25 cellular contexts compared by ENCODE assay signal in the genomic region with DNA sequence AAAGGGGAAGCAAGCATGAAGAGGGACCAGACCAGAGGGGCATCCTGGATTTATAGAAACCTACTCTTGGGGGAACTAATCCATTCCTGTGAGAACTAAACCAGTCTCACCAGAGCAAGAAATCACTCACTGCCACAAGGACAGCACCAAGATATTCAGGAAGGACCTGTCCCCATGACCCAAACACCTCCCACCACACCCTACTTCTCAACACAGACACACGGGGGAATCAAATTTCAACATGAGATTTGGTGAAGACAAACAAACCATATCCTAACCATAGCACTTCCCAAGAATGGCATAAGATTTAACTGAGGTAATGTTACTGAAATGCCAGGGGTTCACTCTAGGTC. TPM values are rescaled to one million over a fixed set of nuclear protein-coding genes. Genes with fewer than 3 reads are reported as not detected.
DNase-seq lines count a peak whose midpoint lies in the region; ATAC-seq and TF ChIP-seq lines count a peak whose summit lies in the region.
"Had no signal": no experiment of that assay in that cellular context is flagged by ENCODE, and none has a peak within 500 bp of the region (broad histone marks: within the 10 kb centered on the region; RNA-seq: fewer than 3 reads in every experiment).

No MANE protein-coding gene starts in this region.

- H3K9ac ChIP-seq in OCI-LY1 (ENCODE audit: low read length) = no peak overlapping the region

- H3K4me3 Mint-ChIP-seq in activated CD4-positive, alpha-beta T cell treated with anti-CD3 and anti-CD28 coated beads for 36 hours = no peak overlapping the region
- H3K4me3 Mint-ChIP-seq: CD4-positive, alpha-beta T cell; nephron progenitor cell had no signal

- CTCF ChIA-PET in activated CD4-positive, alpha-beta T cell treated with anti-CD3 and anti-CD28 coated beads for 36 hours (lab: Charles Lee) = interaction anchor here (0.7 to 1.2 kb wide), 3 partner anchors 10 to 12 kb away, joined by 3 to 8 read pairs (median 3); a partner anchor contains a TSS

- peaks cover 20% of the 10 kb centered on the region for H3K4me1 ChIP-seq in OCI-LY1 (ENCODE audit: insufficient read depth, low read length, severe bottlenecking)
- H3K4me1 ChIP-seq: breast epithelium, gastroesophageal sphincter, lower lobe of right lung had no signal

- no peaks in the 10 kb centered on the region for H3K9me2 ChIP-seq in OCI-LY1 (ENCODE audit: low read depth, low read length)

- no peak overlapping the region for H3K4me3 ChIP-seq in OCI-LY1 (ENCODE audit: low read depth, low read length, poor library complexity, severe bottlenecking)
- H3K4me3 ChIP-seq: breast epithelium, gastroesophageal sphincter, lower lobe of right lung had no signal

- no peaks in the 10 kb centered on the region for H3K27me3 ChIP-seq in OCI-LY1 (ENCODE audit: insufficient read depth, low read length)
- H3K27me3 ChIP-seq: breast epithelium, gastroesophageal sphincter had no signal

- peak; percentile 18 for TF ChIP-seq CTCF in C4-2B (conservative IDR thresholded peaks at IDR 0.05)
- 0 out of 2 replicates have a peak, but pooled peaks have one; percentile 1 for TF ChIP-seq CTCF in OCI-LY1 (IDR thresholded peaks at IDR 0.05; ENCODE audit: low read length)

- no peaks in the 10 kb centered on the region for H3K79me2 ChIP-seq in OCI-LY1 (ENCODE audit: insufficient read depth, low read length)

- peak overlapping the region; percentile 24; the same call in 1 of the 2 replicates for H2AFZ ChIP-seq in OCI-LY1 (ENCODE audit: low read length)

- no peaks in the 10 kb centered on the region for H3K27me3 Mint-ChIP-seq in activated CD4-positive, alpha-beta T cell treated with anti-CD3 and anti-CD28 coated beads for 36 hours
- H3K27me3 Mint-ChIP-seq: CD4-positive, alpha-beta T cell had no signal

- intact Hi-C loops in activated CD4-positive, alpha-beta T cell treated with anti-CD3 and anti-CD28 coated beads for 36 hours (cut with DNase I, micrococcal nuclease) = loop anchor here in 1 of 2 experiments (1.0 to 10.0 kb wide), 3 partner anchors 12 to 104 kb away; a partner anchor contains a TSS

- no peaks in the 10 kb centered on the region for H3K36me3 ChIP-seq in OCI-LY1 (ENCODE audit: insufficient read depth, low read length)
- H3K36me3 ChIP-seq: breast epithelium, gastroesophageal sphincter, lower lobe of right lung, thoracic aorta had no signal

- H3K4me2 ChIP-seq in OCI-LY1 (ENCODE audit: low read length) = no peak overlapping the region

- H3K36me3 Mint-ChIP-seq in activated CD4-positive, alpha-beta T cell treated with anti-CD3 and anti-CD28 coated beads for 36 hours (ENCODE audit: low read depth) = peaks cover 11% of the 10 kb centered on the region

- ATAC-seq in activated CD4-positive, alpha-beta T cell treated with anti-CD3 and anti-CD28 coated beads for 36 hours = no peak
- ATAC-seq in esophagus mucosa (peak; percentile 56), GM19035 (IDR thresholded peaks at IDR 0.05; ENCODE audit: unreplicated experiment) (no peak)
- ATAC-seq: gastroesophageal sphincter, lower lobe of right lung had no signal

- H4K20me1 ChIP-seq in OCI-LY1 (ENCODE audit: insufficient read depth, low read length) = no peaks in the 10 kb centered on the region

- H3K4me1 Mint-ChIP-seq in activated CD4-positive, alpha-beta T cell treated with anti-CD3 and anti-CD28 coated beads for 36 hours = peaks cover 23% of the 10 kb centered on the region
- H3K4me1 Mint-ChIP-seq: nephron progenitor cell had no signal

- no peak for DNase-seq in activated CD4-positive, alpha-beta T cell treated with anti-CD3 and anti-CD28 coated beads for 36 hours
- no peak for DNase-seq in activated CD4-positive, alpha-beta T cell treated with anti-CD3 and anti-CD28 coated beads, Interleukin-2, amount 50 U/mL, for 48 hours
- DNase-seq in SIG-M5 (lab: John Stamatoyannopoulos, UW) (no peak), mesenteric fat pad (ENCODE audit: low spot score) (no peak)
- DNase-seq: activated naive CD4-positive, alpha-beta T cell; activated T-cell treated with anti-CD3 and anti-CD28 coated beads, Interleukin-2, amount 50 U/mL, for 48 hours; CD4-positive, alpha-beta T cell; DMS79 treated with DMSO at 0.1 percent for 48 hours; GF-D8; lower lobe of right lung; NCI-H1417 treated with DMSO at 0.1 percent for 48 hours; NCI-H2081; NCI-H2227 treated with DMSO at 0.1 percent for 48 hours; NCI-H69; nephron progenitor cell; SHP77 treated with DMSO at 0.1 percent for 48 hours; stimulated activated CD4-positive, alpha-beta T cell treated with anti-CD3 and anti-CD28 coated beads, Interleukin-15, amount 100 ng/mL, for 24 hours; stimulated activated naive CD4-positive, alpha-beta T cell had no signal

- peak overlapping the region; percentile 89 for H3K27ac Mint-ChIP-seq in activated CD4-positive, alpha-beta T cell treated with anti-CD3 and anti-CD28 coated beads for 36 hours
- H3K27ac Mint-ChIP-seq: CD4-positive, alpha-beta T cell; nephron progenitor cell had no signal

- POLR2A ChIA-PET in activated CD4-positive, alpha-beta T cell treated with anti-CD3 and anti-CD28 coated beads for 36 hours (lab: Charles Lee) = interaction anchor here (0.8 to 1.2 kb wide), 2 partner anchors 12 to 506 kb away, joined by 3 to 10 read pairs; a partner anchor contains a TSS

- peaks cover 11% of the 10 kb centered on the region for H3K9me3 Mint-ChIP-seq in activated CD4-positive, alpha-beta T cell treated with anti-CD3 and anti-CD28 coated beads for 36 hours (ENCODE audit: low read depth)

- H3F3A ChIP-seq in OCI-LY1 (ENCODE audit: insufficient read depth, low read length) = peaks cover 7% of the 10 kb centered on the region; the same call in 1 of the 2 replicates

- H3K27ac ChIP-seq in C4-2B (no peak overlapping the region), OCI-LY1 (ENCODE audit: low read depth, low read length, poor library complexity, severe bottlenecking) (peak overlapping the region; percentile 91)
- H3K27ac ChIP-seq: breast epithelium, gastroesophageal sphincter, lower lobe of right lung, thoracic aorta had no signal

- peaks cover 16% of the 10 kb centered on the region for H3K9me3 ChIP-seq in OCI-LY1 (ENCODE audit: low read length)
- H3K9me3 ChIP-seq: lower lobe of right lung, thoracic aorta had no signal

RNA-seq across cellular contexts. Expression of a gene that starts 12.1 kb away (rescaled TPM):
- total RNA-seq in activated CD4-positive, alpha-beta T cell treated with anti-CD3 and anti-CD28 coated beads for 36 hours = 10 to 100 TPM; 20.3 to 21.6 TPM
- 9.4 TPM for total RNA-seq in esophagus mucosa
- 18.8 TPM for total RNA-seq in mesenteric fat pad
